ENCODE assay signal across 9 cellular contexts in genomic region chr20:23446505-23446904, GRCh38. TPM values are rescaled to one million over a fixed set of nuclear protein-coding genes. Genes with fewer than 3 reads are reported as not detected.
DNase-seq lines count a peak whose midpoint lies in the region; ATAC-seq and TF ChIP-seq lines count a peak whose summit lies in the region.
"Had no signal": no experiment of that assay in that cellular context is flagged by ENCODE, and none has a peak within 500 bp of the region (broad histone marks: within the 10 kb centered on the region; RNA-seq: fewer than 3 reads in every experiment).

No MANE protein-coding gene starts in this region.

- 73% methylated on average over 8 of the region's 8 CpGs for WGBS in hepatocyte (ENCODE audit: low lambda C conversion rate, missing lambda C conversion rate)

- no peak overlapping the region for H3K4me2 ChIP-seq in hepatocyte

- no peaks in the 10 kb centered on the region for H3K79me2 ChIP-seq in hepatocyte

- DNase-seq in D341Med (ENCODE audit: low spot score) = peak; percentile 66
- DNase-seq in NCI-H146 treated with DMSO at 0.1 percent for 48 hours (lab: John Stamatoyannopoulos, UW; ENCODE audit: unreplicated experiment) = peak; percentile 76
- peak; percentile 48 for DNase-seq in activated naive CD4-positive, alpha-beta T cell treated with anti-CD3 and anti-CD28 coated beads for 36 hours
- peak; percentile 40 for DNase-seq in hepatocyte (ENCODE audit: low spot score)
- DNase-seq in stimulated activated CD4-positive, alpha-beta T cell treated with anti-CD3 and anti-CD28 coated beads, Interleukin-2, amount 100 ng/mL, for 48 hours = peak; percentile 34
- DNase-seq in CD4-positive, alpha-beta T cell = no peak

- H3K9me2 ChIP-seq in hepatocyte (replicated peaks; ENCODE audit: insufficient read depth) = no peaks in the 10 kb centered on the region

- H4K20me1 ChIP-seq in hepatocyte (ENCODE audit: insufficient read depth, poor library complexity, severe bottlenecking) = no peaks in the 10 kb centered on the region

- no peak overlapping the region for H3K27ac ChIP-seq in hepatocyte
- H3K27ac ChIP-seq in CD4-positive, alpha-beta T cell (ENCODE audit: low read depth, low read length) = no peak overlapping the region
- H3K27ac ChIP-seq: neutrophil had no signal

- H3K4me1 ChIP-seq in hepatocyte (ENCODE audit: insufficient read depth) = no peaks in the 10 kb centered on the region

- no peaks in the 10 kb centered on the region for H3K9me3 ChIP-seq in hepatocyte (ENCODE audit: low read depth)
- no peaks in the 10 kb centered on the region for H3K9me3 ChIP-seq in CD4-positive, alpha-beta T cell (ENCODE audit: control insufficient read depth, low read length)
- H3K9me3 ChIP-seq: neutrophil had no signal

- H3K27ac Mint-ChIP-seq in activated naive CD4-positive, alpha-beta T cell treated with anti-CD3 and anti-CD28 coated beads for 36 hours = no peak overlapping the region
- H3K27ac Mint-ChIP-seq in CD4-positive, alpha-beta T cell = no peak overlapping the region

- H3K27me3 Mint-ChIP-seq in activated naive CD4-positive, alpha-beta T cell treated with anti-CD3 and anti-CD28 coated beads for 36 hours (ENCODE audit: low read depth) = no peaks in the 10 kb centered on the region
- H3K27me3 Mint-ChIP-seq in CD4-positive, alpha-beta T cell = no peaks in the 10 kb centered on the region

- no peaks in the 10 kb centered on the region for H3K36me3 ChIP-seq in hepatocyte (replicated peaks; ENCODE audit: insufficient read depth, low read depth)
- H3K36me3 ChIP-seq: neutrophil had no signal

- H3K36me3 Mint-ChIP-seq in activated naive CD4-positive, alpha-beta T cell treated with anti-CD3 and anti-CD28 coated beads for 36 hours (ENCODE audit: low read depth) = no peaks in the 10 kb centered on the region
- H3K36me3 Mint-ChIP-seq in CD4-positive, alpha-beta T cell (ENCODE audit: low read depth) = no peaks in the 10 kb centered on the region

- H3K4me3 ChIP-seq in hepatocyte = no peak overlapping the region

- ATAC-seq in GM19397 (IDR thresholded peaks at IDR 0.05; ENCODE audit: unreplicated experiment) (peak; percentile 44), GM18517 (IDR thresholded peaks at IDR 0.05; ENCODE audit: unreplicated experiment) (no peak)
- ATAC-seq in CD4-positive, alpha-beta T cell (ENCODE audit: poor library complexity) = no peak

- peak; percentile 49 for TF ChIP-seq CTCF in hepatocyte (IDR thresholded peaks at IDR 0.05; ENCODE audit: poor library complexity)
- TF ChIP-seq CTCF in CD4-positive, alpha-beta T cell (IDR thresholded peaks at IDR 0.05) = no peak

- no peaks in the 10 kb centered on the region for H3K4me1 Mint-ChIP-seq in activated naive CD4-positive, alpha-beta T cell treated with anti-CD3 and anti-CD28 coated beads for 36 hours (ENCODE audit: low read depth)
- no peaks in the 10 kb centered on the region for H3K4me1 Mint-ChIP-seq in CD4-positive, alpha-beta T cell (ENCODE audit: low read depth)

- no peaks in the 10 kb centered on the region for H3K9me3 Mint-ChIP-seq in activated naive CD4-positive, alpha-beta T cell treated with anti-CD3 and anti-CD28 coated beads for 36 hours
- H3K9me3 Mint-ChIP-seq in CD4-positive, alpha-beta T cell = no peaks in the 10 kb centered on the region

- H2AFZ ChIP-seq in hepatocyte = no peak overlapping the region

- intact Hi-C loops in activated naive CD4-positive, alpha-beta T cell treated with anti-CD3 and anti-CD28 coated beads for 36 hours (cut with micrococcal nuclease) = loop anchor here (1.0 to 10.0 kb wide), 3 partner anchors 96 to 1112 kb away; partner anchors contain the start of gene NXT1
- intact Hi-C loops in CD4-positive, alpha-beta T cell (cut with DNase I, micrococcal nuclease) = loop anchor here in 1 of 2 experiments (10.0 kb wide), 1 partner anchor 752 kb away; no protein-coding TSS in a partner anchor

- no peaks in the 10 kb centered on the region for H3K27me3 ChIP-seq in hepatocyte
- no peaks in the 10 kb centered on the region for H3K27me3 ChIP-seq in CD4-positive, alpha-beta T cell (ENCODE audit: control insufficient read depth, insufficient read depth, low read length)
- H3K27me3 ChIP-seq: neutrophil had no signal

- CTCF ChIA-PET in activated naive CD4-positive, alpha-beta T cell treated with anti-CD3 and anti-CD28 coated beads for 36 hours (lab: Charles Lee) = interaction anchor here (0.6 to 1.0 kb wide), 3 partner anchors 13 to 157 kb away, joined by 3 to 4 read pairs (median 3); no protein-coding TSS in a partner anchor
- CTCF ChIA-PET in CD4-positive, alpha-beta T cell (lab: Charles Lee) = interaction anchor here (0.8 kb wide), 1 partner anchor 97 kb away, joined by 4 read pairs; the partner anchor contains the start of gene NXT1

- no peak overlapping the region for H3K4me3 Mint-ChIP-seq in activated naive CD4-positive, alpha-beta T cell treated with anti-CD3 and anti-CD28 coated beads for 36 hours
- H3K4me3 Mint-ChIP-seq in CD4-positive, alpha-beta T cell = no peak overlapping the region

- POLR2A ChIA-PET in CD4-positive, alpha-beta T cell (lab: Charles Lee) = no interaction called here

RNA-seq across cellular contexts. Expression of gene CST11, which starts 6.2 kb away (rescaled TPM):
- total RNA-seq in activated naive CD4-positive, alpha-beta T cell treated with anti-CD3 and anti-CD28 coated beads for 36 hours = not detected
- not detected in 2 replicates for total RNA-seq in hepatocyte
- polyA plus RNA-seq in hepatocyte = not detected in 2 replicates
- total RNA-seq in CD4-positive, alpha-beta T cell = not detected

RNA-seq across cellular contexts. Expression of gene CSTL1, which starts 7.0 kb away (rescaled TPM):
- total RNA-seq in activated naive CD4-positive, alpha-beta T cell treated with anti-CD3 and anti-CD28 coated beads for 36 hours = not detected
- total RNA-seq in hepatocyte = not detected in 2 replicates
- polyA plus RNA-seq in hepatocyte = not detected in 2 replicates
- not detected for total RNA-seq in CD4-positive, alpha-beta T cell

RNA-seq across cellular contexts. Expression of gene NAPB, which starts 25.2 kb away (rescaled TPM):
- total RNA-seq in activated naive CD4-positive, alpha-beta T cell treated with anti-CD3 and anti-CD28 coated beads for 36 hours = 1 to 10 TPM; 5.4 to 7.6 TPM
- 7.3 and 11.2 TPM in 2 replicates for total RNA-seq in hepatocyte
- polyA plus RNA-seq in hepatocyte = 7.3 and 11.9 TPM in 2 replicates
- 1 to 10 TPM; 7.5 to 8.9 TPM for total RNA-seq in CD4-positive, alpha-beta T cell

RNA-seq across cellular contexts. Expression of gene CST8, which starts 44.4 kb away (rescaled TPM):
- total RNA-seq in activated naive CD4-positive, alpha-beta T cell treated with anti-CD3 and anti-CD28 coated beads for 36 hours = not detected
- total RNA-seq in hepatocyte = not detected in 2 replicates
- not detected in 2 replicates for polyA plus RNA-seq in hepatocyte
- not detected for total RNA-seq in CD4-positive, alpha-beta T cell

Comparison
In these comparisons a context has a peak if more than half of its experiments do, and no peak if none do; other contexts are left out.
1. DNase-seq: peak in D341Med (single experiment), NCI-H146 treated with DMSO at 0.1 percent for 48 hours (single experiment), activated naive CD4-positive, alpha-beta T cell treated with anti-CD3 and anti-CD28 coated beads for 36 hours (single experiment), hepatocyte (single experiment) and stimulated activated CD4-positive, alpha-beta T cell treated with anti-CD3 and anti-CD28 coated beads, Interleukin-2, amount 100 ng/mL, for 48 hours (2 of 2); none in CD4-positive, alpha-beta T cell (0 of 10).